ENCODE assay signal across 12 cellular contexts in the genomic region with DNA sequence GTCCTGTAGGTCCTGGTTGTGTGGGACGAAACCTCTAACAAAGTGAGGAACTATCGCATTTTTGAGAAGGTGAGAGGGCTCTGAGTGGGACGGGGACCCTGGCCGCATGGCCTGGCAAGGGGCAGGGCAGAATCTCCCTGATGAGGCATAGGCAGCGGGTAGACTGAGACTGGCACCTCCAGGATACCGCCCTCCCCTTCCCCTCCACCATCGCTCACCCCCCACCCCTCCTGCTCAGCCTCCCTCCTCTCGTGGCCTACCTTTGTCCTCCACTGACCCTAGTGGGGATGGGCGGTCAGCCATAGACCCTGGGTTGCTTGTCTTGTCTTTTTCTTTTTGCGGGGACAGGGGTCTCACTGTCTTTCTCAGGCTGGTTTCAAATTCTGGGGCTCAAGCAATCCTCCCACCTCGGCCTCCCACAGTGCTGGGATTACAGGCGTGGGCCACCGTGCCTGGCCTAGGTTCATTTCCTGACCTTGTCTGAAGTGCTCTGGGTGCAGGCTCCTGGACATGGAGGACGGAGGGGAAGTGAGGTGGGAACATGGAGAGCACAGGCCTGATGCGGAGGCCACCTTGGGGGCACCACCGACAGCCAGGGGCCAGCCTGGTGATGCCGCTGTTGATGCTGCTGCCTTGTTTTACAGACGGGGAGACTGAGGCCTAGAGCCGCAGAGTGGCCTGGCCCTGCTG. TPM values are rescaled to one million over a fixed set of nuclear protein-coding genes. Genes with fewer than 3 reads are reported as not detected.
DNase-seq lines count a peak whose midpoint lies in the region; ATAC-seq and TF ChIP-seq lines count a peak whose summit lies in the region.
"Had no signal": no experiment of that assay in that cellular context is flagged by ENCODE, and none has a peak within 500 bp of the region (broad histone marks: within the 10 kb centered on the region; RNA-seq: fewer than 3 reads in every experiment).

No MANE protein-coding gene starts in this region.

- no peak for TF ChIP-seq POLR2A in gastroesophageal sphincter (IDR thresholded peaks at IDR 0.05)

- H3K9me3 ChIP-seq in DOHH2 (ENCODE audit: control insufficient read depth, insufficient read depth, low read length), result no peaks in the 10 kb centered on the region
- no peaks in the 10 kb centered on the region for H3K9me3 ChIP-seq in Karpas-422 (ENCODE audit: low read length)
- no peaks in the 10 kb centered on the region for H3K9me3 ChIP-seq in gastroesophageal sphincter
- H3K9me3 ChIP-seq: MG63 had no signal

- no peaks in the 10 kb centered on the region for H3K79me2 ChIP-seq in DOHH2 (ENCODE audit: control insufficient read depth, low read length)
- H3K79me2 ChIP-seq in Karpas-422 (ENCODE audit: low read length), result no peaks in the 10 kb centered on the region

- 80% methylated on average over 1 of the region's 19 CpGs; no CpG with 5 or more reads in 1 of the 2 donors for WGBS in gastroesophageal sphincter (ENCODE audit: low coverage in 1 of 2), 2 donors

- no peak for TF ChIP-seq EP300 in gastroesophageal sphincter (IDR thresholded peaks at IDR 0.05)

- H2AFZ ChIP-seq in Karpas-422 (ENCODE audit: low read length), result no peak overlapping the region

- H3K27me3 ChIP-seq in DOHH2 (ENCODE audit: control insufficient read depth, low read length) (peaks cover 25% of the 10 kb centered on the region), Karpas-422 (ENCODE audit: low read length) (no peaks in the 10 kb centered on the region), gastroesophageal sphincter (no peaks in the 10 kb centered on the region)
- H3K27me3 ChIP-seq: MG63 had no signal

- H3K9ac ChIP-seq in Karpas-422 (ENCODE audit: low read length), result no peak overlapping the region

- H3K27ac ChIP-seq in DOHH2 (ENCODE audit: low read depth, low read length), result no peak overlapping the region
- H3K27ac ChIP-seq in Karpas-422 (ENCODE audit: low read length), result peak overlapping the region; percentile 11; the same call in 1 of the 2 replicates
- H3K27ac ChIP-seq in gastroesophageal sphincter, result no peak overlapping the region
- H3K27ac ChIP-seq: HL-60 had no signal

- H3K4me3 ChIP-seq in DOHH2 (ENCODE audit: low read length) (peak overlapping the region; percentile 38), Karpas-422 (ENCODE audit: low read length) (no peak overlapping the region), gastroesophageal sphincter (no peak overlapping the region)
- H3K4me3 ChIP-seq: MG63 had no signal

- peaks cover 3% of the 10 kb centered on the region; the same call in 1 of the 2 replicates for H3F3A ChIP-seq in DOHH2 (ENCODE audit: control insufficient read depth, insufficient read depth)

- H3K4me1 ChIP-seq in DOHH2 (ENCODE audit: control insufficient read depth, low read length), result peaks cover 56% of the 10 kb centered on the region
- H3K4me1 ChIP-seq in Karpas-422 (ENCODE audit: low read length), result peaks cover 55% of the 10 kb centered on the region
- peaks cover 0 to 25% (median 8%) of the 10 kb centered on the region in 3 donors for H3K4me1 ChIP-seq in gastroesophageal sphincter

- H3K4me2 ChIP-seq in DOHH2 (ENCODE audit: low read length), result peak overlapping the region; percentile 43
- no peak overlapping the region for H3K4me2 ChIP-seq in Karpas-422 (ENCODE audit: low read depth, low read length, poor library complexity, severe bottlenecking)

- H3K36me3 ChIP-seq in DOHH2 (ENCODE audit: control insufficient read depth, low read length) (no peaks in the 10 kb centered on the region), Karpas-422 (ENCODE audit: insufficient read depth, low read length) (no peaks in the 10 kb centered on the region), gastroesophageal sphincter (peaks cover 0 to 79% of the 10 kb centered on the region in 2 donors)
- H3K36me3 ChIP-seq: MG63 had no signal

- H4K20me1 ChIP-seq in DOHH2 (ENCODE audit: control insufficient read depth, insufficient read depth, low read depth, low read length) (peaks cover 16% of the 10 kb centered on the region), Karpas-422 (ENCODE audit: insufficient read depth, low read depth, low read length) (0 out of 2 replicates have a peak, but pooled peaks cover 10% of the 10 kb centered on the region)

- ATAC-seq in gastroesophageal sphincter (no peak), GM18868 (IDR thresholded peaks at IDR 0.05; ENCODE audit: unreplicated experiment) (no peak)

- no peaks in the 10 kb centered on the region for H3K9me2 ChIP-seq in DOHH2 (replicated peaks; ENCODE audit: control insufficient read depth, low read length)
- H3K9me2 ChIP-seq in Karpas-422 (replicated peaks; ENCODE audit: insufficient read depth, low read length), result no peaks in the 10 kb centered on the region

- no peak for TF ChIP-seq CTCF in DOHH2 (IDR thresholded peaks at IDR 0.05; ENCODE audit: low read depth, low read length, poor library complexity, severe bottlenecking)
- no peak for TF ChIP-seq CTCF in gastroesophageal sphincter (IDR thresholded peaks at IDR 0.05)

- peak; percentile 1 for DNase-seq in AG08396 (ENCODE audit: low spot score)
- DNase-seq in Karpas-422, result no peak
- DNase-seq in islet precursor cell, result peak; percentile 25
- DNase-seq in AML-193 (lab: John Stamatoyannopoulos, UW), result no peak
- no peak for DNase-seq in NCI-H82 (lab: John Stamatoyannopoulos, UW)
- DNase-seq: C1 segment of cervical spinal cord, MG63, substantia nigra had no signal

RNA-seq across cellular contexts. Expression of gene ADD1, which starts 10.5 kb away (rescaled TPM):
- total RNA-seq in Karpas-422 (2014; rRNA removed; shearing (Covaris generic); ENCODE audit: low replicate concordance), result 62.9 and 69.7 TPM in 2 replicates
- total RNA-seq in gastroesophageal sphincter, result 100 to 1,000 TPM; 230 to 384 (median 297) TPM

RNA-seq across cellular contexts. Expression of gene SH3BP2, which starts 40.2 kb away (rescaled TPM):
- 17.2 and 29.9 TPM in 2 replicates for total RNA-seq in Karpas-422 (2014; rRNA removed; shearing (Covaris generic); ENCODE audit: low replicate concordance)
- total RNA-seq in gastroesophageal sphincter, result 10 to 100 TPM; 26.8 to 36.4 (median 29.3) TPM

Comparison
In these comparisons a context has a peak if more than half of its experiments do, and no peak if none do; other contexts are left out.
1. DNase-seq: peak in AG08396 (single experiment) and islet precursor cell (single experiment); none in Karpas-422 (single experiment), AML-193 (0 of 2) and NCI-H82 (single experiment).